In the genomic region with DNA sequence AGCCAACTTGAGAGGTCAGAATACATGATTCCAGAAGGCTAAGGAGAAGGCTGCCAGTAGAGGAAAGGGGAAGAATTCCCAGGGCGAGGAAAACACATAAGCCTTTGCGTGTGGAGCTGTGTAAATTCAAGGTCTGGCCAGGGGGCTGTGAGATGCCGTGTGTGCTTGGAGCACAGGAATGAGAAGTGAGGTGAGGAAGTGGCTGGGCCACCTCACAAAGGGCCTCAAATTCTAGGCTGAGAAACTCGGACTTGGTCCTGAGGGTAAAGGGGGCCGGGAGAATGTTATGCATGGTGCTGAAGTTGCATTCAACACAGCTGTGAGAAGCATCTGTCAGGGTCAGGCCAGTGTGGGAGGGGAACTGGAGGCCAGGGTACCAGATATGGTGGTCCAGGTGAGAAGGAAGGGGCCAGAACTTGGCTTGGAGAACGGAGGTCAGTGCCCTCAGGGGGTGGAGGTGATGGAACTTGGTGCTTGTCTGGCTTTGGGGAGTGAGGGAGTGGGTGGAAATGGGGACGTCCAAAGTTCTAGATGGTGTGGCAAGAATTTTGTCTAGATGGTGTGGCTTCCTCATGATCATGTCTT, we compare ENCODE assay signal across 1 cellular context.
TF ChIP-seq lines count a peak whose summit lies in the region.

No MANE protein-coding gene starts in this region.

TF ChIP-seq in HepG2, 621 proteins besides CTCF, POLR2A, EP300 and RAD21:
- TF ChIP-seq ZNF660 (CRISPR knock-in tag; IDR thresholded peaks at IDR 0.05; ENCODE audit: borderline replicate concordance, low read depth) (no peak), HNF4A (CRISPR knock-in tag; IDR thresholded peaks at IDR 0.05) (no peak), NCOR1 (IDR thresholded peaks at IDR 0.05; ENCODE audit: borderline replicate concordance, low read length) (no peak), CHD4 (IDR thresholded peaks at IDR 0.05; ENCODE audit: borderline replicate concordance, low read length) (no peak), ATF2 (CRISPR knock-in tag; IDR thresholded peaks at IDR 0.05) (no peak), THAP11 (CRISPR knock-in tag; IDR thresholded peaks at IDR 0.05) (no peak), SMARCC2 (IDR thresholded peaks at IDR 0.05) (no peak), ZNF280B (CRISPR knock-in tag; IDR thresholded peaks at IDR 0.05; ENCODE audit: borderline replicate concordance) (no peak)
